2 cellular contexts compared by ENCODE assay signal in genomic region chr5:105587963-105588662, GRCh38.
TF ChIP-seq lines count a peak whose summit lies in the region.

No MANE protein-coding gene starts in this region.

TF ChIP-seq in A549, 52 proteins besides CTCF, POLR2A, EP300 and RAD21:
- TF ChIP-seq, protein P1, sequence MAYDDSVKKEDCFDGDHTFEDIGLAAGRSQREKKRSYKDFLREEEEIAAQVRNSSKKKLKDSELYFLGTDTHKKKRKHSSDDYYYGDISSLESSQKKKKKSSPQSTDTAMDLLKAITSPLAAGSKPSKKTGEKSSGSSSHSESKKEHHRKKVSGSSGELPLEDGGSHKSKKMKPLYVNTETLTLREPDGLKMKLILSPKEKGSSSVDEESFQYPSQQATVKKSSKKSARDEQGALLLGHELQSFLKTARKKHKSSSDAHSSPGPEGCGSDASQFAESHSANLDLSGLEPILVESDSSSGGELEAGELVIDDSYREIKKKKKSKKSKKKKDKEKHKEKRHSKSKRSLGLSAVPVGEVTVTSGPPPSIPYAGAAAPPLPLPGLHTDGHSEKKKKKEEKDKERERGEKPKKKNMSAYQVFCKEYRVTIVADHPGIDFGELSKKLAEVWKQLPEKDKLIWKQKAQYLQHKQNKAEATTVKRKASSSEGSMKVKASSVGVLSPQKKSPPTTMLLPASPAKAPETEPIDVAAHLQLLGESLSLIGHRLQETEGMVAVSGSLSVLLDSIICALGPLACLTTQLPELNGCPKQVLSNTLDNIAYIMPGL (CRISPR knock-in tag; IDR thresholded peaks at IDR 0.05; ENCODE audit: borderline replicate concordance), result no peak
- peak; percentile 18 for TF ChIP-seq MAFK (IDR thresholded peaks at IDR 0.05; ENCODE audit: partially characterized antibody)

TF ChIP-seq in GM12878, 131 proteins besides CTCF, POLR2A, EP300 and RAD21 (continued from another document):
- TF ChIP-seq NR2C2 (IDR thresholded peaks at IDR 0.05; ENCODE audit: borderline replicate concordance, control insufficient read depth, insufficient read length, low read depth), result no peak
- TF ChIP-seq SIX5 (IDR thresholded peaks at IDR 0.05; ENCODE audit: low read depth, low read length, severe bottlenecking), result no peak
- TF ChIP-seq TCF7 (IDR thresholded peaks at IDR 0.05; ENCODE audit: borderline replicate concordance), result no peak
